In the genomic region with DNA sequence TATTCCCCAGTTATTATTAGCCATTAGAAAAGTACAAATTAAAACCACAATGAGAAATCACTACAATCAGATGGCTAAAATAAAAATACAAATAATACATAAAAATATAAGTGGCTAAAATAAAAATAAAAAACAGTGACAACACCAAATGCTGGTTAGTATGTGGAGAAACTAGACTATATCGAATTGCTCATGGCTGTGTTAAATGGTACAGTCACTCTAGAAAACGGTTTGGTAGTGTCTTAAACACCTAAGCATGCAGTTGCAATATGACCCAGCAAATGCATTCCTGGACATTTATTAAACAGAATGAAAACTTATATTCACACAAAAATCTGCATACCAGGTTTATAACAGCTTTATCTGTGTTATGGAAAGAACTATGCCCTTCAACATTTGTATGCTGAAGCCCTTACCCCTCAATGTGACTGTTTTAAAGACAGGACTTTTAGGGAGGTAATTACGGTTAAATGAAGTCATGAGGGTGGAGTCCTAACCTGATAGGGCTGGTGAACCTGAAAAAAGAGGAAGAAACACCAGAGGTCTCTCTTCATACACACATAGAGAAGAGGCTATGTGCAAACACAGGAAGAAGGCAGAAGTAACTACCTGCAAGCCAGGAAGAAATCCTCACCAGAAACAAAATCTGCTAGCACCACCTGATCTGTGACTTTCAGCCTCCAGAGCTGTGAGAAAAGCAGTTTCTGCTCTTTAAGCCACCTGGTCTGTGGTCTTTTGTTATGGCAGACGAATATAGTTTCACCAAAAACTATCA, we compare ENCODE assay signal across 10 cellular contexts.
DNase-seq lines count a peak whose midpoint lies in the region; ATAC-seq and FAIRE-seq lines count a peak whose summit lies in the region.
"Had no signal": no experiment of that assay in that cellular context is flagged by ENCODE, and none has a peak within 500 bp of the region (broad histone marks: within the 10 kb centered on the region; RNA-seq: fewer than 3 reads in every experiment).

No MANE protein-coding gene starts in this region.

- DNase-seq in GM19239 (ENCODE audit: insufficient read length, low spot score), result peak; percentile 0
- peak; percentile 25 to 45 for DNase-seq in Kasumi-1 (lab: John Stamatoyannopoulos, UW)
- peak; percentile 49 for DNase-seq in naive B cell
- no peak for DNase-seq in NCI-H345 treated with DMSO at 0.1 percent for 48 hours (lab: John Stamatoyannopoulos, UW; ENCODE audit: unreplicated experiment)
- no peak for DNase-seq in activated CD4-positive, alpha-beta T cell treated with anti-CD3 and anti-CD28 coated beads, Interleukin-2, amount 10 ng/mL, durations not matched to agents 24 days and 14 days
- DNase-seq in activated T-helper 1 cell treated with anti-CD3 and anti-CD28 coated beads, Interleukin-12 subunit alpha, Interleukin-12 subunit beta, Interleukin-2, Interleukin-4 antibody, amounts not matched to agents 30 ng/mL and 10 ng/mL and 1 ng/mL, durations not matched to agents 14 hours and 24 hours and 36 hours (ENCODE audit: low spot score), result no peak
- DNase-seq: activated CD4-positive, alpha-beta T cell treated with anti-CD3 and anti-CD28 coated beads, Interleukin-2, amount 10 ng/mL, durations not matched to agents 7 days and 5 days; glutamatergic neuron; NCI-H2227 treated with DMSO at 0.1 percent for 48 hours had no signal

- no peaks in the 10 kb centered on the region for H3K9me3 Mint-ChIP-seq in naive B cell
- no peaks in the 10 kb centered on the region for H3K9me3 Mint-ChIP-seq in activated CD4-positive, alpha-beta T cell treated with anti-CD3 and anti-CD28 coated beads, Interleukin-2, amount 10 ng/mL, durations not matched to agents 24 days and 14 days
- no peaks in the 10 kb centered on the region for H3K9me3 Mint-ChIP-seq in activated T-helper 1 cell treated with anti-CD3 and anti-CD28 coated beads, Interleukin-12 subunit alpha, Interleukin-12 subunit beta, Interleukin-2, Interleukin-4 antibody, amounts not matched to agents 30 ng/mL and 10 ng/mL and 1 ng/mL, durations not matched to agents 14 hours and 24 hours and 36 hours
- H3K9me3 Mint-ChIP-seq: activated CD4-positive, alpha-beta T cell treated with anti-CD3 and anti-CD28 coated beads, Interleukin-2, amount 10 ng/mL, durations not matched to agents 7 days and 5 days had no signal

- no peaks in the 10 kb centered on the region for H3K27me3 Mint-ChIP-seq in naive B cell
- no peaks in the 10 kb centered on the region for H3K27me3 Mint-ChIP-seq in activated CD4-positive, alpha-beta T cell treated with anti-CD3 and anti-CD28 coated beads, Interleukin-2, amount 10 ng/mL, durations not matched to agents 24 days and 14 days
- H3K27me3 Mint-ChIP-seq in activated T-helper 1 cell treated with anti-CD3 and anti-CD28 coated beads, Interleukin-12 subunit alpha, Interleukin-12 subunit beta, Interleukin-2, Interleukin-4 antibody, amounts not matched to agents 30 ng/mL and 10 ng/mL and 1 ng/mL, durations not matched to agents 14 hours and 24 hours and 36 hours (ENCODE audit: insufficient read depth), result no peaks in the 10 kb centered on the region
- H3K27me3 Mint-ChIP-seq: activated CD4-positive, alpha-beta T cell treated with anti-CD3 and anti-CD28 coated beads, Interleukin-2, amount 10 ng/mL, durations not matched to agents 7 days and 5 days had no signal

- H3K4me1 Mint-ChIP-seq in naive B cell, result peaks cover 0 to 10% (median 8%) of the 10 kb centered on the region in 3 donors
- peaks cover 4% of the 10 kb centered on the region for H3K4me1 Mint-ChIP-seq in activated CD4-positive, alpha-beta T cell treated with anti-CD3 and anti-CD28 coated beads, Interleukin-2, amount 10 ng/mL, durations not matched to agents 24 days and 14 days
- H3K4me1 Mint-ChIP-seq in activated T-helper 1 cell treated with anti-CD3 and anti-CD28 coated beads, Interleukin-12 subunit alpha, Interleukin-12 subunit beta, Interleukin-2, Interleukin-4 antibody, amounts not matched to agents 30 ng/mL and 10 ng/mL and 1 ng/mL, durations not matched to agents 14 hours and 24 hours and 36 hours (ENCODE audit: low read depth), result no peaks in the 10 kb centered on the region
- H3K4me1 Mint-ChIP-seq: activated CD4-positive, alpha-beta T cell treated with anti-CD3 and anti-CD28 coated beads, Interleukin-2, amount 10 ng/mL, durations not matched to agents 7 days and 5 days had no signal

- no peak for FAIRE-seq in GM19239 (lab: Jason Lieb, UNC)

- H3K4me3 Mint-ChIP-seq in naive B cell, result peak overlapping the region in 3 of 8 donors; percentile 11 to 56 (median 14)
- H3K4me3 Mint-ChIP-seq in activated CD4-positive, alpha-beta T cell treated with anti-CD3 and anti-CD28 coated beads, Interleukin-2, amount 10 ng/mL, durations not matched to agents 24 days and 14 days, result no peak overlapping the region
- no peak overlapping the region for H3K4me3 Mint-ChIP-seq in activated T-helper 1 cell treated with anti-CD3 and anti-CD28 coated beads, Interleukin-12 subunit alpha, Interleukin-12 subunit beta, Interleukin-2, Interleukin-4 antibody, amounts not matched to agents 30 ng/mL and 10 ng/mL and 1 ng/mL, durations not matched to agents 14 hours and 24 hours and 36 hours
- H3K4me3 Mint-ChIP-seq: activated CD4-positive, alpha-beta T cell treated with anti-CD3 and anti-CD28 coated beads, Interleukin-2, amount 10 ng/mL, durations not matched to agents 7 days and 5 days had no signal

- intact Hi-C loops in activated CD4-positive, alpha-beta T cell treated with anti-CD3 and anti-CD28 coated beads, Interleukin-2, amount 10 ng/mL, durations not matched to agents 24 days and 14 days (cut with micrococcal nuclease), result no loop called here
- intact Hi-C loops in activated T-helper 1 cell treated with anti-CD3 and anti-CD28 coated beads, Interleukin-12 subunit alpha, Interleukin-12 subunit beta, Interleukin-2, Interleukin-4 antibody, amounts not matched to agents 30 ng/mL and 10 ng/mL and 1 ng/mL, durations not matched to agents 14 hours and 24 hours and 36 hours (cut with micrococcal nuclease), result no loop called here

- peak overlapping the region in 3 of 6 donors; percentile 62 to 93 (median 70) for H3K27ac Mint-ChIP-seq in naive B cell
- no peak overlapping the region for H3K27ac Mint-ChIP-seq in activated CD4-positive, alpha-beta T cell treated with anti-CD3 and anti-CD28 coated beads, Interleukin-2, amount 10 ng/mL, durations not matched to agents 24 days and 14 days
- no peak overlapping the region for H3K27ac Mint-ChIP-seq in activated T-helper 1 cell treated with anti-CD3 and anti-CD28 coated beads, Interleukin-12 subunit alpha, Interleukin-12 subunit beta, Interleukin-2, Interleukin-4 antibody, amounts not matched to agents 30 ng/mL and 10 ng/mL and 1 ng/mL, durations not matched to agents 14 hours and 24 hours and 36 hours
- H3K27ac Mint-ChIP-seq: activated CD4-positive, alpha-beta T cell treated with anti-CD3 and anti-CD28 coated beads, Interleukin-2, amount 10 ng/mL, durations not matched to agents 7 days and 5 days had no signal

- peak; percentile 93 for ATAC-seq in HG02763 (IDR thresholded peaks at IDR 0.05; ENCODE audit: unreplicated experiment)
- peak; percentile 99 to 100 for ATAC-seq in naive B cell (ENCODE audit: low read depth in 2 of 2)

- H3K36me3 Mint-ChIP-seq in naive B cell, result peaks cover 7 to 10% of the 10 kb centered on the region in 2 donors
- peaks cover 26% of the 10 kb centered on the region for H3K36me3 Mint-ChIP-seq in activated CD4-positive, alpha-beta T cell treated with anti-CD3 and anti-CD28 coated beads, Interleukin-2, amount 10 ng/mL, durations not matched to agents 24 days and 14 days (ENCODE audit: low read depth)
- H3K36me3 Mint-ChIP-seq in activated T-helper 1 cell treated with anti-CD3 and anti-CD28 coated beads, Interleukin-12 subunit alpha, Interleukin-12 subunit beta, Interleukin-2, Interleukin-4 antibody, amounts not matched to agents 30 ng/mL and 10 ng/mL and 1 ng/mL, durations not matched to agents 14 hours and 24 hours and 36 hours (ENCODE audit: low read depth), result peaks cover 25% of the 10 kb centered on the region

Comparison
In these comparisons a context has a peak if more than half of its experiments do, and no peak if none do; other contexts are left out.
1. DNase-seq: peak in GM19239 (single experiment), Kasumi-1 (2 of 2) and naive B cell (single experiment); none in NCI-H345 treated with DMSO at 0.1 percent for 48 hours (single experiment), activated CD4-positive, alpha-beta T cell treated with anti-CD3 and anti-CD28 coated beads, Interleukin-2, amount 10 ng/mL, durations not matched to agents 24 days and 14 days (single experiment) and activated T-helper 1 cell treated with anti-CD3 and anti-CD28 coated beads, Interleukin-12 subunit alpha, Interleukin-12 subunit beta, Interleukin-2, Interleukin-4 antibody, amounts not matched to agents 30 ng/mL and 10 ng/mL and 1 ng/mL, durations not matched to agents 14 hours and 24 hours and 36 hours (single experiment).